15 cellular contexts compared by ENCODE assay signal in genomic region chr17:30788918-30789317, GRCh38. TPM values are rescaled to one million over a fixed set of nuclear protein-coding genes. Genes with fewer than 3 reads are reported as not detected.
A peak's percentile ranks its signal among the peaks of the same experiment; 100 is the strongest.
DNase-seq lines count a peak whose midpoint lies in the region; ATAC-seq, FAIRE-seq and TF ChIP-seq lines count a peak whose summit lies in the region.
"Had no signal": no experiment of that assay in that cellular context is flagged by ENCODE, and none has a peak within 500 bp of the region (broad histone marks: within the 10 kb centered on the region; RNA-seq: fewer than 3 reads in every experiment).

No MANE protein-coding gene starts in this region.

- DNase-seq in AG10803 (ENCODE audit: low read depth) (peak; percentile 82), EH (ENCODE audit: low read depth) (peak; percentile 76), kidney glomerular epithelial cell (lab: John Stamatoyannopoulos, UW) (peak; percentile 27), OCI-M2 (lab: John Stamatoyannopoulos, UW; ENCODE audit: unreplicated experiment) (no peak), occipital lobe (lab: John Stamatoyannopoulos, UW) (no peak), RCC 7860 (ENCODE audit: low spot score) (no peak)
- DNase-seq: activated CD4-positive, alpha-beta T cell treated with anti-CD3 and anti-CD28 coated beads, Interleukin-2, amount 50 U/mL, for 48 hours; Caco-2; dermis blood vessel endothelial cell; HCEC 1CT; lower lobe of right lung; NCI-H187 treated with DMSO at 0.1 percent for 48 hours; NCI-H748 treated with DMSO at 0.1 percent for 48 hours had no signal

- H3K27me3 Mint-ChIP-seq in activated T-helper 17 cell treated with anti-CD3 and anti-CD28 coated beads, Interleukin-2, amount 50 U/mL, for 72 hours = no peaks in the 10 kb centered on the region

- ATAC-seq in activated T-helper 17 cell treated with anti-CD3 and anti-CD28 coated beads, Interleukin-2, amount 50 U/mL, for 72 hours (replicated peaks) = no peak
- ATAC-seq in GM18867 (IDR thresholded peaks at IDR 0.05; ENCODE audit: unreplicated experiment) = no peak

- no peak overlapping the region for H3K4me3 ChIP-seq in AG10803 (ENCODE audit: low read length)
- H3K4me3 ChIP-seq: lower lobe of right lung had no signal

- no peak for TF ChIP-seq CTCF in AG10803 (conservative IDR thresholded peaks at IDR 0.05; ENCODE audit: low read length)

- peak overlapping the region; percentile 80 for H3K27ac Mint-ChIP-seq in activated T-helper 17 cell treated with anti-CD3 and anti-CD28 coated beads, Interleukin-2, amount 50 U/mL, for 72 hours

- FAIRE-seq in RCC 7860 (lab: Jason Lieb, UNC) = no peak

- H3K36me3 Mint-ChIP-seq in activated T-helper 17 cell treated with anti-CD3 and anti-CD28 coated beads, Interleukin-2, amount 50 U/mL, for 72 hours (ENCODE audit: low read depth) = peaks cover 100% of the 10 kb centered on the region

- peak overlapping the region; percentile 3 for H3K4me3 Mint-ChIP-seq in activated T-helper 17 cell treated with anti-CD3 and anti-CD28 coated beads, Interleukin-2, amount 50 U/mL, for 72 hours

- peaks cover 14% of the 10 kb centered on the region for H3K4me1 Mint-ChIP-seq in activated T-helper 17 cell treated with anti-CD3 and anti-CD28 coated beads, Interleukin-2, amount 50 U/mL, for 72 hours

- no peaks in the 10 kb centered on the region for H3K9me3 Mint-ChIP-seq in activated T-helper 17 cell treated with anti-CD3 and anti-CD28 coated beads, Interleukin-2, amount 50 U/mL, for 72 hours

RNA-seq across cellular contexts. Expression of gene CRLF3, which starts 35.6 kb away (rescaled TPM):
- total RNA-seq in activated T-helper 17 cell treated with anti-CD3 and anti-CD28 coated beads, Interleukin-2, amount 50 U/mL, for 72 hours = 10 to 100 TPM; 42.9 to 55.4 TPM
- total RNA-seq in occipital lobe = 18.1 TPM

RNA-seq across cellular contexts. Expression of gene ATAD5, which starts 42.8 kb away (rescaled TPM):
- total RNA-seq in activated T-helper 17 cell treated with anti-CD3 and anti-CD28 coated beads, Interleukin-2, amount 50 U/mL, for 72 hours = 10 to 100 TPM; 35.8 to 38.6 TPM
- total RNA-seq in occipital lobe = 7.2 TPM

Comparison
In these comparisons a context has a peak if more than half of its experiments do, and no peak if none do; other contexts are left out.
1. DNase-seq: peak in AG10803 (single experiment), EH (single experiment) and kidney glomerular epithelial cell (single experiment); none in OCI-M2 (single experiment), occipital lobe (single experiment) and RCC 7860 (single experiment).